In the genomic region with DNA sequence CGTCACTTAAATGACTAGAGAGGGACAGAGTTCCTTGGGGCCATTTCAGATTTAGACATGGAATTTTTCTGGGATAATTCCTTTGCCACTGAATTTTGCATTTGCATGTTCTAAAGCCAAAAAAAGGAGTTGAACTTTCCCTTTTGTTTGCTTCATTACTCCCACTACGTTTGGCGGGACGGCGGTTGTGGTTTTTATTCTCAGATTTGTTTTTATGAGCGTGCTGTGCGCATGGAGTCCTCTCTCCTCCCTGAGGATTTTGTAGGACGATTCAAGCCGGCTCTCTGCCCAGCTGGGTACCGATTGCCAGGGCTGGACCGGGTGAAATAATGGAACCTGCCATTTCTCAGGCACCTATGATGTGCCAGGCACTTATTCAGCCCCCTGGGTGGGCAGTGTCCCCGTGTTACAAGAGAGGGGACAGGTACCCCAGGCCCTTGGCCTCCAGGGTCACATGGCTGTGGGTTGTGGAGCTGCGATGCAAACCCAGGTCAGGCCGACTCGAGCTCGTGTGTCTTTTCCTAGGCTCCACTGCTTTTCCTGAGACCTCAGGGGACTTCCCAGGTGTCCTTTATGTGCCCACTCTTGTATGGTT, we compare ENCODE assay signal across 14 cellular contexts. TPM values are rescaled to one million over a fixed set of nuclear protein-coding genes. Genes with fewer than 3 reads are reported as not detected.
A peak's percentile ranks its signal among the peaks of the same experiment; 100 is the strongest.
DNase-seq lines count a peak whose midpoint lies in the region; ATAC-seq and TF ChIP-seq lines count a peak whose summit lies in the region.
"Had no signal": no experiment of that assay in that cellular context is flagged by ENCODE, and none has a peak within 500 bp of the region (broad histone marks: within the 10 kb centered on the region; RNA-seq: fewer than 3 reads in every experiment).

No MANE protein-coding gene starts in this region.

- H3K4me3 ChIP-seq in BLaER1 treated with 17β-estradiol and CSF1 and Interleukin-3, amounts not matched to agents 10 nM and 100 nM = no peak overlapping the region
- H3K4me3 ChIP-seq in OCI-LY1 (ENCODE audit: low read depth, low read length, poor library complexity, severe bottlenecking) = no peak overlapping the region
- H3K4me3 ChIP-seq in thyroid gland (replicated peaks in 1 of 3) = no peak overlapping the region

- H3K4me1 ChIP-seq in BLaER1 treated with 17β-estradiol and CSF1 and Interleukin-3, amounts not matched to agents 10 nM and 100 nM = peaks cover 93 to 100% (median 99%) of the 10 kb centered on the region in 10 experiments
- H3K4me1 ChIP-seq in OCI-LY1 (ENCODE audit: insufficient read depth, low read length, severe bottlenecking) (peaks cover 8% of the 10 kb centered on the region), thyroid gland (peaks cover 14 to 30% of the 10 kb centered on the region in 2 donors)

- H2AFZ ChIP-seq in OCI-LY1 (ENCODE audit: low read length) = no peak overlapping the region

- 78 to 87% methylated on average over 16 of the region's 16 CpGs for WGBS in thyroid gland, 2 donors

- H3K36me3 ChIP-seq in BLaER1 treated with 17β-estradiol and CSF1 and Interleukin-3, amounts not matched to agents 10 nM and 100 nM = peaks cover 28 to 80% (median 56%) of the 10 kb centered on the region in 11 experiments
- H3K36me3 ChIP-seq in OCI-LY1 (ENCODE audit: insufficient read depth, low read length) (peaks cover 51% of the 10 kb centered on the region), thyroid gland (no peaks in the 10 kb centered on the region)

- no peaks in the 10 kb centered on the region for H3K27me3 ChIP-seq in BLaER1 treated with 17β-estradiol and CSF1 and Interleukin-3, amounts not matched to agents 10 nM and 100 nM
- H3K27me3 ChIP-seq in OCI-LY1 (ENCODE audit: insufficient read depth, low read length) (no peaks in the 10 kb centered on the region), thyroid gland (no peaks in the 10 kb centered on the region)

- H3K27ac ChIP-seq in BLaER1 treated with 17β-estradiol and CSF1 and Interleukin-3, amounts not matched to agents 10 nM and 100 nM = peak overlapping the region in 5 of 11 experiments; percentile 6 to 36 (median 16); a peak in 3 of 22 replicates
- peak overlapping the region; percentile 16 for H3K27ac ChIP-seq in OCI-LY1 (ENCODE audit: low read depth, low read length, poor library complexity, severe bottlenecking)
- peak overlapping the region; percentile 6 for H3K27ac ChIP-seq in epithelial cell of prostate
- H3K27ac ChIP-seq in thyroid gland = no peak overlapping the region
- H3K27ac ChIP-seq: C4-2B had no signal

- no peak for TF ChIP-seq POLR2A in thyroid gland (IDR thresholded peaks at IDR 0.05)

- no peak overlapping the region for H3K9ac ChIP-seq in BLaER1 treated with 17β-estradiol and CSF1 and Interleukin-3, amounts not matched to agents 10 nM and 100 nM
- no peak overlapping the region for H3K9ac ChIP-seq in OCI-LY1 (ENCODE audit: low read length)

- ATAC-seq in sciatic nerve = peak; percentile 23
- ATAC-seq: Right ventricle myocardium inferior had no signal

- H3K4me2 ChIP-seq in BLaER1 treated with 17β-estradiol and CSF1 and Interleukin-3, amounts not matched to agents 10 nM and 100 nM = peak overlapping the region; percentile 41 to 99 (median 90); a peak in 20 of 22 replicates
- H3K4me2 ChIP-seq in OCI-LY1 (ENCODE audit: low read length) = no peak overlapping the region

- H3F3A ChIP-seq in OCI-LY1 (ENCODE audit: insufficient read depth, low read length) = no peaks in the 10 kb centered on the region

- DNase-seq in epithelial cell of prostate (ENCODE audit: low read depth, low spot score) = no peak
- no peak for DNase-seq in sciatic nerve (ENCODE audit: low spot score)
- DNase-seq in medulla oblongata (ENCODE audit: extremely low spot score) = no peak
- DNase-seq in activated CD4-positive, alpha-beta T cell treated with anti-CD3 and anti-CD28 coated beads for 4 hours = no peak
- no peak for DNase-seq in thyroid gland
- DNase-seq: DMS79, NCI-H1436, NCI-H1930, NCI-H345, NCI-H524 treated with DMSO at 0.1 percent for 48 hours had no signal

- H3K9me2 ChIP-seq in OCI-LY1 (ENCODE audit: low read depth, low read length) = no peaks in the 10 kb centered on the region

- intact Hi-C loops in sciatic nerve (cut with DNase I) (no loop called here), thyroid gland (cut with DNase I) (no loop called here)

- peaks cover 53 to 98% (median 71%) of the 10 kb centered on the region in 11 experiments for H4K20me1 ChIP-seq in BLaER1 treated with 17β-estradiol and CSF1 and Interleukin-3, amounts not matched to agents 10 nM and 100 nM
- no peaks in the 10 kb centered on the region for H4K20me1 ChIP-seq in OCI-LY1 (ENCODE audit: insufficient read depth, low read length)

- peaks cover 88% of the 10 kb centered on the region for H3K79me2 ChIP-seq in OCI-LY1 (ENCODE audit: insufficient read depth, low read length)

- peaks cover 0 to 3% (median 0%) of the 10 kb centered on the region in 11 experiments; a peak in 1 of 22 replicates for H3K9me3 ChIP-seq in BLaER1 treated with 17β-estradiol and CSF1 and Interleukin-3, amounts not matched to agents 10 nM and 100 nM (replicated peaks in 1 of 11)
- H3K9me3 ChIP-seq in OCI-LY1 (ENCODE audit: low read length) = no peaks in the 10 kb centered on the region
- no peaks in the 10 kb centered on the region for H3K9me3 ChIP-seq in thyroid gland

- TF ChIP-seq CTCF in OCI-LY1 (IDR thresholded peaks at IDR 0.05; ENCODE audit: low read length) (no peak), thyroid gland (IDR thresholded peaks at IDR 0.05) (no peak)

RNA-seq across cellular contexts. Expression of gene CMIP, which starts 18.8 kb away (rescaled TPM):
- total RNA-seq in sciatic nerve (72.7 TPM), thyroid gland (10 to 100 TPM; 15.5 to 65.9 (median 20.2) TPM)

Comparison
In these comparisons a context has a peak if more than half of its experiments do, and no peak if none do; other contexts are left out.
1. H3K27ac ChIP-seq: peak in OCI-LY1 (single experiment) and epithelial cell of prostate (single experiment); none in thyroid gland (0 of 3).